Comparison of ENCODE assay signal across 8 cellular contexts in genomic region chr22:49825436-49825835, GRCh38. TPM values are rescaled to one million over a fixed set of nuclear protein-coding genes. Genes with fewer than 3 reads are reported as not detected.
DNase-seq lines count a peak whose midpoint lies in the region; ATAC-seq, FAIRE-seq and TF ChIP-seq lines count a peak whose summit lies in the region.

No MANE protein-coding gene starts in this region.

- no peaks in the 10 kb centered on the region for H3K27me3 ChIP-seq in CD8-positive, alpha-beta T cell (ENCODE audit: insufficient read depth, low read length)
- H3K27me3 ChIP-seq in MM.1S (replicated peaks; ENCODE audit: insufficient read depth, low read length) (no peaks in the 10 kb centered on the region), dorsolateral prefrontal cortex (no peaks in the 10 kb centered on the region), neutrophil (no peaks in the 10 kb centered on the region)

- no peaks in the 10 kb centered on the region for H3K9me2 ChIP-seq in MM.1S (replicated peaks; ENCODE audit: insufficient read depth, low read length)

- peak overlapping the region; percentile 62 for H3K4me3 ChIP-seq in CD8-positive, alpha-beta T cell (ENCODE audit: low read depth, low read length)
- H3K4me3 ChIP-seq in MM.1S (ENCODE audit: low read length) (peak overlapping the region; percentile 97; the same call in 1 of the 2 replicates), dorsolateral prefrontal cortex (peak overlapping the region in 55 of 59 donors; percentile 59 to 93 (median 80)), neutrophil (ENCODE audit: low read depth in 1 of 2, low read length in 1 of 2) (peak overlapping the region; percentile 75 to 76)

- peaks cover 51% of the 10 kb centered on the region for H3K36me3 Mint-ChIP-seq in CD8-positive, alpha-beta T cell

- peaks cover 42% of the 10 kb centered on the region for H3K4me1 ChIP-seq in CD8-positive, alpha-beta T cell (ENCODE audit: insufficient read depth, low read length)
- H3K4me1 ChIP-seq in MM.1S (ENCODE audit: low read length), result peaks cover 7% of the 10 kb centered on the region; the same call in 1 of the 2 replicates
- H3K4me1 ChIP-seq in neutrophil (ENCODE audit: control insufficient read depth in 1 of 2, insufficient read depth in 1 of 2, low read depth in 1 of 2, low read length in 1 of 2), result peaks cover 20 to 26% of the 10 kb centered on the region in 2 experiments

- no peaks in the 10 kb centered on the region for H3K9me3 Mint-ChIP-seq in CD8-positive, alpha-beta T cell

- no peak for DNase-seq in CD8-positive, alpha-beta T cell
- DNase-seq in MM.1S (no peak), dorsolateral prefrontal cortex (no peak), epidermal melanocyte (ENCODE audit: insufficient read length, low spot score) (no peak), H54 (ENCODE audit: insufficient read length, low spot score) (no peak), caudate nucleus (lab: John Stamatoyannopoulos, UW) (no peak)

- H4K20me1 ChIP-seq in MM.1S (ENCODE audit: insufficient read depth, low read length), result peaks cover 52% of the 10 kb centered on the region

- no peak for FAIRE-seq in H54 (lab: Jason Lieb, UNC)

- peak overlapping the region; percentile 97 for H3K27ac Mint-ChIP-seq in CD8-positive, alpha-beta T cell

- H3F3A ChIP-seq in MM.1S (ENCODE audit: insufficient read depth, low read length), result no peaks in the 10 kb centered on the region

- no peaks in the 10 kb centered on the region for H3K9me3 ChIP-seq in CD8-positive, alpha-beta T cell (ENCODE audit: low read length)
- H3K9me3 ChIP-seq in MM.1S (replicated peaks; ENCODE audit: insufficient read depth, low read length), result no peaks in the 10 kb centered on the region
- no peaks in the 10 kb centered on the region for H3K9me3 ChIP-seq in neutrophil

- ATAC-seq in CD8-positive, alpha-beta T cell, result no peak
- ATAC-seq in GM19023 (IDR thresholded peaks at IDR 0.05; ENCODE audit: unreplicated experiment), result no peak

- H3K4me3 Mint-ChIP-seq in CD8-positive, alpha-beta T cell, result peak overlapping the region; percentile 96

- H3K4me1 Mint-ChIP-seq in CD8-positive, alpha-beta T cell (ENCODE audit: low read depth), result peaks cover 57% of the 10 kb centered on the region

- TF ChIP-seq CTCF in CD8-positive, alpha-beta T cell (IDR thresholded peaks at IDR 0.05), result no peak
- no peak for TF ChIP-seq CTCF in MM.1S (IDR thresholded peaks at IDR 0.05; ENCODE audit: low read length)
- TF ChIP-seq CTCF in dorsolateral prefrontal cortex (IDR thresholded peaks at IDR 0.05 in 54 of 56, conservative IDR thresholded peaks at IDR 0.05 in 2 of 56; ENCODE audit: low read depth in 1 of 56, partially characterized antibody in 56 of 56), result no peak
- TF ChIP-seq CTCF in neutrophil (IDR thresholded peaks at IDR 0.05), result no peak

- CTCF ChIA-PET in CD8-positive, alpha-beta T cell (lab: Charles Lee), result interaction anchor here (0.9 kb wide), 1 partner anchor 100 kb away, joined by 3 read pairs; no protein-coding TSS in a partner anchor

- H3K9ac ChIP-seq in MM.1S (ENCODE audit: low read length), result no peak overlapping the region

- H3K27ac ChIP-seq in CD8-positive, alpha-beta T cell (ENCODE audit: low read depth, low read length), result no peak overlapping the region
- H3K27ac ChIP-seq in MM.1S (ENCODE audit: low read length), result no peak overlapping the region
- H3K27ac ChIP-seq in dorsolateral prefrontal cortex, result no peak overlapping the region
- H3K27ac ChIP-seq in neutrophil, result no peak overlapping the region
- H3K27ac ChIP-seq in caudate nucleus (ENCODE audit: low read depth, low read length), result no peak overlapping the region

- H3K36me3 ChIP-seq in CD8-positive, alpha-beta T cell (ENCODE audit: insufficient read depth, low read length), result peaks cover 18% of the 10 kb centered on the region
- H3K36me3 ChIP-seq in MM.1S (replicated peaks; ENCODE audit: insufficient read depth, low read length), result peaks cover 11% of the 10 kb centered on the region
- H3K36me3 ChIP-seq in neutrophil, result peaks cover 36% of the 10 kb centered on the region

- intact Hi-C loops in CD8-positive, alpha-beta T cell (cut with DNase I, micrococcal nuclease), result loop anchor here (5.0 kb wide), 2 partner anchors 38 to 42 kb away; no protein-coding TSS in a partner anchor
- intact Hi-C loops in dorsolateral prefrontal cortex (cut with DNase I), result loop anchor here in 1 of 2 donors (10.0 kb wide), 1 partner anchor 89 kb away; the partner anchor contains the start of genes ALG12 and CRELD2

- H3K27me3 Mint-ChIP-seq in CD8-positive, alpha-beta T cell (ENCODE audit: low read depth), result no peaks in the 10 kb centered on the region

- peak overlapping the region; percentile 99; the same call in 1 of the 2 replicates for H3K4me2 ChIP-seq in MM.1S (ENCODE audit: low read depth, low read length)

- H3K79me2 ChIP-seq in MM.1S (ENCODE audit: low read length), result peaks cover 65% of the 10 kb centered on the region

- POLR2A ChIA-PET in CD8-positive, alpha-beta T cell (lab: Charles Lee), result interaction anchor here (0.9 to 2.8 kb wide), 6 partner anchors 8 to 58 kb away, joined by 3 to 13 read pairs (median 5); no protein-coding TSS in a partner anchor

- no peak for TF ChIP-seq POLR2A in H54 (IDR thresholded peaks at IDR 0.05; ENCODE audit: low read depth, low read length)

- H2AFZ ChIP-seq in MM.1S (ENCODE audit: low read length), result no peak overlapping the region

RNA-seq across cellular contexts. Expression of gene BRD1, which starts 2.2 kb away (rescaled TPM):
- 100 to 1,000 TPM; 159 to 167 TPM for total RNA-seq in CD8-positive, alpha-beta T cell
- total RNA-seq in dorsolateral prefrontal cortex, result 10 to 100 TPM; 23.5 to 55.4 (median 35.6) TPM

RNA-seq across cellular contexts. Expression of gene ZBED4, which starts 28.2 kb away (rescaled TPM):
- 10 to 100 TPM; 16.2 to 16.6 TPM for total RNA-seq in CD8-positive, alpha-beta T cell
- 1 to 10 TPM; 4.7 to 8.0 (median 6.5) TPM for total RNA-seq in dorsolateral prefrontal cortex
